ENCODE assay signal across 33 cellular contexts in genomic region chr10:114179747-114180146, GRCh38. TPM values are rescaled to one million over a fixed set of nuclear protein-coding genes. Genes with fewer than 3 reads are reported as not detected.
"Had no signal": no experiment of that assay in that cellular context is flagged by ENCODE, and none has a peak within 500 bp of the region (broad histone marks: within the 10 kb centered on the region; RNA-seq: fewer than 3 reads in every experiment).

No MANE protein-coding gene starts in this region.

- H3K4me1 ChIP-seq: thyroid gland, vagina had no signal

- H3K27ac ChIP-seq: epithelial cell of prostate, esophagus squamous epithelium, neutrophil, ovary, sigmoid colon, thyroid gland, vagina had no signal

- H3K4me3 ChIP-seq: esophagus squamous epithelium, mucosa of descending colon, ovary, sigmoid colon, thyroid gland, vagina had no signal

- H3K36me3 ChIP-seq: esophagus squamous epithelium, neutrophil, ovary, sigmoid colon, thyroid gland, upper lobe of left lung, vagina had no signal

- FAIRE-seq: bronchial epithelial cell, small intestine had no signal

- ATAC-seq: activated naive CD4-positive, alpha-beta T cell treated with anti-CD3 and anti-CD28 coated beads, Interleukin-2, amount 50 U/mL, for 72 hours; activated T-cell treated with anti-CD3 and anti-CD28 coated beads, Interleukin-2, amount 50 U/mL, for 4 hours; activated T-helper 17 cell treated with anti-CD3 and anti-CD28 coated beads, Interleukin-2, amount 50 U/mL, for 72 hours; left ventricle myocardium superior; mucosa of descending colon; natural killer cell treated with Interleukin-12 subunit alpha and Interleukin-12 subunit beta and Interleukin-15 and Interleukin-18, amount 100 ng/mL, for 72 hours; stimulated activated memory B cell treated with anti-CD40 and anti-IgM and Interleukin-4, amounts not matched to agents 10 μg/mL and 1 μg/mL and 100 μg/mL, for 72 hours; stimulated activated naive CD8-positive, alpha-beta T cell treated with anti-CD3 and anti-CD28 coated beads, Interleukin-15, amount 100 ng/mL, for 72 hours; T-helper 17 cell had no signal

- H3K9me3 ChIP-seq: esophagus squamous epithelium, mucosa of descending colon, neutrophil, ovary, sigmoid colon, thyroid gland, upper lobe of left lung, vagina had no signal

- DNase-seq: activated CD4-positive, alpha-beta memory T cell treated with anti-CD3 and anti-CD28 coated beads for 36 hours; activated CD4-positive, alpha-beta T cell treated with anti-CD3 and anti-CD28 coated beads, Interleukin-2, amount 10 ng/mL, durations not matched to agents 24 days and 14 days; activated CD4-positive, CD25-positive, alpha-beta regulatory T cell treated with anti-CD3 and anti-CD28 coated beads, Interleukin-2, amount 50 U/mL, for 72 hours; activated CD8-positive, alpha-beta memory T cell treated with anti-CD3 and anti-CD28 coated beads, Interleukin-2, amount 50 U/mL, for 4 hours; activated T-cell treated with anti-CD3 and anti-CD28 coated beads, Interleukin-2, amount 50 U/mL, for 4 hours; esophagus squamous epithelium; foreskin melanocyte; islet precursor cell; sigmoid colon; small intestine; stimulated activated CD4-positive, alpha-beta T cell treated with anti-CD3 and anti-CD28 coated beads, Interleukin-1b, Interleukin-23, amount 100 ng/mL, for 48 hours; stimulated activated CD4-positive, alpha-beta T cell treated with anti-CD3 and anti-CD28 coated beads, Interleukin-4, amount 100 ng/mL, for 4 hours; stimulated activated CD8-positive, alpha-beta memory T cell treated with anti-CD3 and anti-CD28 coated beads, Interleukin-4, amount 100 ng/mL, for 48 hours; stimulated activated naive CD8-positive, alpha-beta T cell treated with anti-CD3 and anti-CD28 coated beads, Interleukin-15, amount 100 ng/mL, for 72 hours; substantia nigra; T-helper 17 cell; T1000; thyroid gland had no signal

- H3K27me3 ChIP-seq: esophagus squamous epithelium, ovary, sigmoid colon, thyroid gland, upper lobe of left lung, vagina had no signal

RNA-seq across cellular contexts. Expression of gene TDRD1, which starts 0.6 kb away (rescaled TPM):
- total RNA-seq: lung microvascular endothelial cell, progenitor cell of endocrine pancreas, vagina had no signal

RNA-seq across cellular contexts. Expression of gene VWA2, which starts 59.3 kb away (rescaled TPM):
- total RNA-seq: activated CD4-positive, alpha-beta T cell treated with anti-CD3 and anti-CD28 coated beads, Interleukin-2, amount 10 ng/mL, durations not matched to agents 24 days and 14 days; activated CD8-positive, alpha-beta memory T cell treated with anti-CD3 and anti-CD28 coated beads for 36 hours; activated T-cell treated with anti-CD3 and anti-CD28 coated beads, Interleukin-2, amount 50 U/mL, for 4 hours; activated T-helper 17 cell treated with anti-CD3 and anti-CD28 coated beads, Interleukin-2, amount 50 U/mL, for 72 hours; left ventricle myocardium superior; lung microvascular endothelial cell; natural killer cell treated with Interleukin-12 subunit alpha and Interleukin-12 subunit beta and Interleukin-15 and Interleukin-18, amount 100 ng/mL, for 72 hours; T-helper 17 cell had no signal
